13 cellular contexts compared by ENCODE assay signal in the genomic region with DNA sequence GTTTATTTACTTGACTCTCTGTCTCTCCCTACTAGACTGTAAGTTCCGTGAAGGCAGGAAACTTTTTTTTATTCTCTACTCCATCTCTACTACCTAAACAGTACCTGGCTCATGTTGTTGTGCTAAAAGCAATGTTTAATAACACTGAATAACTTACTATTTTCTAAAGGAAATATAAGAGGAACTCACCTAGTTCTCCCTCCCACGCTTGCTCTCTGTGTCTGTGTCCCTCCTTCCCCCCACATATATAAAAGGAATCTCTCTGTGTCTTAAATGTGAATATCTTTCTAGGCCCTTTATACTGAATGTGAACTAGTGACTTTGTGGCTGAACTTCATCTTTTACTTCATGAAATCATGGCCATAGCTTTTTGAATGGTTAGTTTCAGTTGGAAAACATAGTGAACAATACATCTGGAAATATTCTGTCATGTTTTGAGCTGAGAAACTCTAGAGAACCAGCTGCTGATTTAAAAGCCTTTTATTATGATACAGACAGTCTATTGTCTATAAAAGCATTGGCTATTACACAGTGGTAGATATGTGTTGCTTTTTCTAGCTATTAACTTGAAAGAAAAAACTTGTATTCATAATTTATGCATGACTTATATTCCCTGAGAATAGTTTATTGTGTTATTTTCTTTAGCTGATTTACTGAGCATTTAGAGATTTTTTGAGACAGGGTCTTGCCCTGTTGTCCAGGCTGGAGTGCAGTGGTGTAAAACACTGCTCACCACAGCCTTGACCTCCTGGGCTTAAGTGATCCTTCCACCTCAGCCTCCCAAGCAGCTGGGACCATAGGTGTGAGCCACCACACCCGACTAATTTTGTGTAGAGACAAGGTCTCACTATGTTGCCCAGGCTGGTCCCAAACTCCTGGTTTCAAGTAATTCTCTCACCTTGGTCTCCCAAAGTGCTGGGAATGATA. TPM values are rescaled to one million over a fixed set of nuclear protein-coding genes. Genes with fewer than 3 reads are reported as not detected.
A peak's percentile ranks its signal among the peaks of the same experiment; 100 is the strongest.
DNase-seq lines count a peak whose midpoint lies in the region; ATAC-seq and TF ChIP-seq lines count a peak whose summit lies in the region.
"Had no signal": no experiment of that assay in that cellular context is flagged by ENCODE, and none has a peak within 500 bp of the region (broad histone marks: within the 10 kb centered on the region; RNA-seq: fewer than 3 reads in every experiment).

No MANE protein-coding gene starts in this region.

- peaks cover 44% of the 10 kb centered on the region for H3K36me3 ChIP-seq in BLaER1
- peaks cover 55% of the 10 kb centered on the region for H3K36me3 ChIP-seq in HUES64 (ENCODE audit: insufficient read depth, low read length)
- H3K36me3 ChIP-seq in gastrocnemius medialis: peaks cover 0 to 22% of the 10 kb centered on the region in 2 donors

- H3K27ac ChIP-seq in BLaER1 (peak overlapping the region; percentile 51; the same call in 1 of the 2 replicates), HUES64 (ENCODE audit: low read depth, low read length) (peak overlapping the region; percentile 15; the same call in 1 of the 2 replicates), gastrocnemius medialis (peak overlapping the region; percentile 93 to 97 (median 95))
- H3K27ac ChIP-seq: C4-2B had no signal

- ATAC-seq in gastrocnemius medialis: no peak
- no peak for ATAC-seq in HG03565 (IDR thresholded peaks at IDR 0.05; ENCODE audit: unreplicated experiment)
- no peak for ATAC-seq in HG03457 (IDR thresholded peaks at IDR 0.05; ENCODE audit: unreplicated experiment)

- no peak for TF ChIP-seq CTCF in fibroblast of the aortic adventitia (IDR thresholded peaks at IDR 0.05; ENCODE audit: insufficient read depth, low read length)
- no peak for TF ChIP-seq CTCF in gastrocnemius medialis (IDR thresholded peaks at IDR 0.05 in 4 of 5, conservative IDR thresholded peaks at IDR 0.05 in 1 of 5)

- peak overlapping the region; percentile 47 for H3K4me2 ChIP-seq in BLaER1

- WGBS in HUES64: 91% methylated on average over 2 of the region's 3 CpGs

- in situ Hi-C loops in gastrocnemius medialis (cut with MboI; ENCODE audit: low sequenced_read_pairs in 4 of 4): no loop called here

- no peaks in the 10 kb centered on the region for H3K9me3 ChIP-seq in BLaER1
- H3K9me3 ChIP-seq in HUES64 (ENCODE audit: insufficient read depth, low read depth, low read length): no peaks in the 10 kb centered on the region
- H3K9me3 ChIP-seq in gastrocnemius medialis: no peaks in the 10 kb centered on the region

- H4K20me1 ChIP-seq in BLaER1: peaks cover 4% of the 10 kb centered on the region; the same call in 1 of the 2 replicates

- H3K27me3 ChIP-seq in BLaER1 (no peaks in the 10 kb centered on the region), HUES64 (ENCODE audit: insufficient read depth, low read length) (no peaks in the 10 kb centered on the region), gastrocnemius medialis (no peaks in the 10 kb centered on the region)

- H3K4me1 ChIP-seq in BLaER1: peaks cover 51% of the 10 kb centered on the region
- H3K4me1 ChIP-seq in HUES64 (ENCODE audit: insufficient read depth, low read length): 0 out of 2 replicates have a peak, but pooled peaks cover 11% of the 10 kb centered on the region
- peaks cover 61 to 71% of the 10 kb centered on the region in 2 donors for H3K4me1 ChIP-seq in gastrocnemius medialis

- peak; percentile 28 for DNase-seq in fibroblast of the aortic adventitia (ENCODE audit: low read depth)
- DNase-seq in gastrocnemius medialis: no peak
- no peak for DNase-seq in stimulated activated naive CD4-positive, alpha-beta T cell (lab: John Stamatoyannopoulos, UW)
- no peak for DNase-seq in activated CD4-positive, alpha-beta T cell treated with anti-CD3 and anti-CD28 coated beads, Interleukin-2, amount 50 U/mL, for 1 hour
- DNase-seq: activated B cell treated with CpG ODN at 0.5 μM for 24 hours; NCI-H510A treated with DMSO at 0.1 percent for 48 hours; SHP77; stimulated activated CD4-positive, alpha-beta T cell treated with anti-CD3 and anti-CD28 coated beads, Interleukin-12 subunit alpha, Interleukin-12 subunit beta, amount 100 ng/mL, for 4 hours had no signal

- no peak overlapping the region for H3K9ac ChIP-seq in BLaER1
- H3K9ac ChIP-seq in HUES64 (ENCODE audit: low read depth, low read length): no peak overlapping the region

- TF ChIP-seq POLR2A in gastrocnemius medialis (IDR thresholded peaks at IDR 0.05): no peak

- intact Hi-C loops in gastrocnemius medialis (cut with DNase I; ENCODE audit: low total_unique reads): loop anchor here (5.0 to 10.0 kb wide), 2 partner anchors 386 to 1688 kb away; a partner anchor contains a TSS

- H3K4me3 ChIP-seq in BLaER1 (no peak overlapping the region), HUES64 (ENCODE audit: low read length) (no peak overlapping the region), fibroblast of the aortic adventitia (ENCODE audit: low read depth, low read length) (no peak overlapping the region), gastrocnemius medialis (peak overlapping the region in 1 of 4 donors; percentile 46)

RNA-seq across cellular contexts. Expression of a gene that starts 42.5 kb away (rescaled TPM):
- polyA plus RNA-seq in HUES64 (2013, experiment 1 of 2): 144 TPM
- 145 TPM for polyA plus RNA-seq in HUES64 (2013, experiment 2 of 2)
- total RNA-seq in fibroblast of the aortic adventitia (ENCODE audit: low replicate concordance) (148 and 176 TPM in 2 replicates), gastrocnemius medialis (100 to 1,000 TPM; 129 to 299 (median 210) TPM)

Comparison
In these comparisons a context has a peak if more than half of its experiments do, and no peak if none do; other contexts are left out.
1. H3K27ac ChIP-seq: peak in every context shown above with its lines; median percentile 95 in gastrocnemius medialis; 51 in BLaER1; 15 in HUES64.